In genomic region chr18:36015629-36016028, GRCh38 we compare ENCODE assay signal across 10 cellular contexts. TPM values are rescaled to one million over a fixed set of nuclear protein-coding genes. Genes with fewer than 3 reads are reported as not detected.
DNase-seq lines count a peak whose midpoint lies in the region; ATAC-seq and TF ChIP-seq lines count a peak whose summit lies in the region.
"Had no signal": no experiment of that assay in that cellular context is flagged by ENCODE, and none has a peak within 500 bp of the region (broad histone marks: within the 10 kb centered on the region; RNA-seq: fewer than 3 reads in every experiment).

No MANE protein-coding gene starts in this region.

- ATAC-seq in GM19467 (IDR thresholded peaks at IDR 0.05; ENCODE audit: unreplicated experiment): peak; percentile 88
- ATAC-seq in HG02970 (IDR thresholded peaks at IDR 0.05; ENCODE audit: low FRiP score, unreplicated experiment): peak; percentile 90

- in situ Hi-C loops in GM13976 (cut with MboI; ENCODE audit: low sequenced_read_pairs, unreplicated experiment) (no loop called here), G401 (cut with HindIII; ENCODE audit: low sequenced_read_pairs) (no loop called here)

- DNase-seq in GM13976 (ENCODE audit: low spot score) (peak; percentile 60), MV-4-11 (lab: John Stamatoyannopoulos, UW) (peak; percentile 31), D341Med (ENCODE audit: low spot score) (no peak), G401 (ENCODE audit: low spot score) (no peak), NCI-H1092 treated with DMSO at 0.1 percent for 48 hours (lab: John Stamatoyannopoulos, UW) (no peak), NCI-H2171 (lab: John Stamatoyannopoulos, UW) (no peak)
- DNase-seq: activated T-cell treated with anti-CD3 and anti-CD28 coated beads, Interleukin-2, amount 50 U/mL, for 48 hours; NCI-H510A treated with DMSO at 0.1 percent for 48 hours had no signal

- no peak for TF ChIP-seq CTCF in GM13976 (IDR thresholded peaks at IDR 0.05; ENCODE audit: borderline replicate concordance, control extremely low read depth, extremely low read depth, insufficient read depth, missing control alignments)

RNA-seq across cellular contexts. Expression of gene RPRD1A, which starts 51.7 kb away (rescaled TPM):
- total RNA-seq in G401 (2014; rRNA removed; shearing (Covaris generic)): 47.4 and 56.8 TPM in 2 replicates

Comparison
In these comparisons a context has a peak if more than half of its experiments do, and no peak if none do; other contexts are left out.
1. DNase-seq: peak in GM13976 (single experiment) and MV-4-11 (single experiment); none in D341Med (single experiment), G401 (single experiment), NCI-H1092 treated with DMSO at 0.1 percent for 48 hours (single experiment) and NCI-H2171 (single experiment).